Comparison of ENCODE assay signal across 13 cellular contexts in the genomic region with DNA sequence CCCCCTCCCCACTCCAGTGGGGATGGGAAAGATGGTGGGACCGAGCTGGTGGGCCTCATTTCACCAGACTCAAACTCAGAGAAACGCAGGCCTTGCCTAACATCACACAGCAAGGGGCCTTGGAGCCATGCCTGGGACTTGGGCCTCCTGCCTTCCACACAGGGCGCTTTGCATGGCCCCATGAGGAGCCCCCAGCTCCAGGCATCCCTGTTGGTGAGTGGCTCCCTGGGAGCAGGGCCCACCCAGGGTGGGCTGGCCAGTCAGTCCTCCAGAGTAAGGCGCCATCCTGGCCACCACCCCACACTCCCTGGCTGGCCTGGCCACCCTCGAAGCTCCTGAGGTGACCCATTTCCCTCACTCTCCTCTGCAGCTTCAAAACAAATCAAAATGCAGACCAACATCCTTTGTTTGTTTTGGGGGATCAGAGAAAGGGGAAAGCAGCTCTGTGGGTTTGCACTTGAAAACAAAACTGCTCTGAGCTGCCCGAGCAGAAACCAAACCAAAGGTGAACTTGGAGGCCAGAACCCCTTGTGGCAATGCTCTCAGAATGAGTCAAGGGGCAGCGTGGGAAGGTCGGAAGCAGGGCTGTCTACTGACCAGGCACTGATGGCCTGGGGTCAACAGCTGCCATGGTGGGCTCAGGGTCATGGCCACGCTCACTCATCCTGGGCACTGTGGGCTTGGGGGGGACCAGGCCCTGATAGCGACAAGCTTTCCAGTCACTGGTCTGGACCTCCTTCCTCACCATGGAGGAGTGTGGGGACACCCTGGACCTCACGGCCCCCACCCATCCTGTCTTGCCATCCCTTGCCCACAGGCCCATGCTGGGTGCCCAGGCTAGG. TPM values are rescaled to one million over a fixed set of nuclear protein-coding genes. Genes with fewer than 3 reads are reported as not detected.
DNase-seq lines count a peak whose midpoint lies in the region; ATAC-seq and FAIRE-seq lines count a peak whose summit lies in the region.
"Had no signal": no experiment of that assay in that cellular context is flagged by ENCODE, and none has a peak within 500 bp of the region (broad histone marks: within the 10 kb centered on the region; RNA-seq: fewer than 3 reads in every experiment).

No MANE protein-coding gene starts in this region.

- no peak overlapping the region for H3K27ac ChIP-seq in neuronal stem cell (replicated peaks; ENCODE audit: low read length)
- H3K27ac ChIP-seq: esophagus squamous epithelium, prostate gland had no signal

- no peak overlapping the region for H2BK5ac ChIP-seq in neuronal stem cell (ENCODE audit: low read length)

- H3K9ac ChIP-seq in neuronal stem cell (ENCODE audit: low read depth, low read length, poor library complexity): no peak overlapping the region

- H3K9me3 ChIP-seq in neuronal stem cell (replicated peaks in 1 of 2; ENCODE audit: control insufficient read depth in 2 of 2, insufficient read depth in 1 of 2, low read depth in 1 of 2, low read length in 2 of 2): no peaks in the 10 kb centered on the region
- H3K9me3 ChIP-seq: esophagus squamous epithelium, prostate gland had no signal

- H3K18ac ChIP-seq in neuronal stem cell (ENCODE audit: low read length): no peak overlapping the region

- FAIRE-seq in GM18507 (lab: Jason Lieb, UNC): peak; percentile 80

- peak overlapping the region; percentile 34 for H3K23ac ChIP-seq in neuronal stem cell (ENCODE audit: low read depth, low read length, poor library complexity)

- H4K91ac ChIP-seq in neuronal stem cell (ENCODE audit: low read depth, low read length, poor library complexity): peak overlapping the region; percentile 35

- peaks cover 0 to 25% (median 0%) of the 10 kb centered on the region in 3 experiments for H3K27me3 ChIP-seq in neuronal stem cell (ENCODE audit: control insufficient read depth in 3 of 3, insufficient read depth in 3 of 3, low read depth in 1 of 3, low read length in 3 of 3)
- H3K27me3 ChIP-seq: esophagus squamous epithelium had no signal

- H3K4ac ChIP-seq in neuronal stem cell (ENCODE audit: low read length): no peak overlapping the region

- no peaks in the 10 kb centered on the region for H3K36me3 ChIP-seq in neuronal stem cell (replicated peaks in 1 of 2; ENCODE audit: control insufficient read depth in 2 of 2, insufficient read depth in 2 of 2, low read length in 2 of 2)
- H3K36me3 ChIP-seq: esophagus squamous epithelium, prostate gland had no signal

- H3K4me3 ChIP-seq in neuronal stem cell (ENCODE audit: low read length in 2 of 2): no peak overlapping the region
- H3K4me3 ChIP-seq: esophagus squamous epithelium, prostate gland had no signal

- peak overlapping the region; percentile 82 for H2AK5ac ChIP-seq in neuronal stem cell (ENCODE audit: low read depth, low read length)

- no peak overlapping the region for H3K14ac ChIP-seq in neuronal stem cell (ENCODE audit: low read length)

- no peak overlapping the region for H2BK15ac ChIP-seq in neuronal stem cell (ENCODE audit: low read length)

- peaks cover 0 to under 1% of the 10 kb centered on the region in 2 donors for H3K4me1 ChIP-seq in neuronal stem cell (ENCODE audit: control insufficient read depth in 2 of 2, insufficient read depth in 1 of 2, low read depth in 1 of 2, low read length in 2 of 2)
- H3K4me1 ChIP-seq: prostate gland had no signal

- H4K8ac ChIP-seq in neuronal stem cell (ENCODE audit: low read depth, low read length): no peak overlapping the region

- ATAC-seq in GM21529 (IDR thresholded peaks at IDR 0.05; ENCODE audit: unreplicated experiment) (peak; percentile 77), HG03442 (IDR thresholded peaks at IDR 0.05; ENCODE audit: unreplicated experiment) (peak; percentile 73)

- no CpG with 5 or more reads among the region's 11 CpGs for WGBS in neuronal stem cell (ENCODE audit: extremely low coverage in 2 of 2, insufficient read length in 2 of 2, insufficient replicate concordance in 1 of 2), 2 donors

- no peaks in the 10 kb centered on the region for H3K79me1 ChIP-seq in neuronal stem cell (ENCODE audit: low read depth, low read length)

- peak; percentile 50 for DNase-seq in GM18507 (ENCODE audit: extremely low spot score, insufficient read length, low read depth)
- DNase-seq in neuronal stem cell (ENCODE audit: low spot score): no peak
- no peak for DNase-seq in SW480 (ENCODE audit: low spot score)
- DNase-seq in OCI-M2 (lab: John Stamatoyannopoulos, UW; ENCODE audit: unreplicated experiment): no peak
- DNase-seq in stimulated activated CD4-positive, alpha-beta T cell treated with anti-CD3 and anti-CD28 coated beads, Interleukin-4, amount 100 ng/mL, for 24 hours: no peak
- DNase-seq: activated CD4-positive, alpha-beta T cell treated with anti-CD3 and anti-CD28 coated beads, Interleukin-2, amount 50 U/mL, for 1 hour; esophagus squamous epithelium; GOT3; NCI-H1105 treated with DMSO at 0.1 percent for 48 hours; NCI-H524 had no signal

- H2BK120ac ChIP-seq in neuronal stem cell (ENCODE audit: low read depth, low read length): no peak overlapping the region

- H2AFZ ChIP-seq in neuronal stem cell (ENCODE audit: low read length): no peak overlapping the region

- no peak overlapping the region for H2BK12ac ChIP-seq in neuronal stem cell (ENCODE audit: low read length)

- H3K4me2 ChIP-seq in neuronal stem cell (ENCODE audit: insufficient read depth, low read length, poor library complexity, severe bottlenecking): no peak overlapping the region

RNA-seq across cellular contexts. Expression of gene VDAC1, which starts 37.0 kb away (rescaled TPM):
- 153 TPM for polyA plus RNA-seq in neuronal stem cell (2013, experiment 1 of 2)
- polyA plus RNA-seq in neuronal stem cell (2013, experiment 2 of 2): 152 TPM
